ENCODE assay signal across 16 cellular contexts in genomic region chr11:121596195-121597145, GRCh38.
DNase-seq lines count a peak whose midpoint lies in the region; ATAC-seq and TF ChIP-seq lines count a peak whose summit lies in the region.
"Had no signal": no experiment of that assay in that cellular context is flagged by ENCODE, and none has a peak within 500 bp of the region (broad histone marks: within the 10 kb centered on the region; RNA-seq: fewer than 3 reads in every experiment).

No MANE protein-coding gene starts in this region.

- H3K27ac ChIP-seq in HEK293 (ENCODE audit: extremely low read depth, low read depth, low read length) = no peak overlapping the region
- no peak overlapping the region for H3K27ac ChIP-seq in mammary epithelial cell (ENCODE audit: insufficient read depth, low read depth, low read length)
- H3K27ac ChIP-seq in mesenchymal stem cell (ENCODE audit: low read length, poor library complexity, severe bottlenecking) = no peak overlapping the region
- H3K27ac ChIP-seq: BLaER1 treated with 17β-estradiol and CSF1 and Interleukin-3, amounts not matched to agents 10 nM and 100 nM; pancreas had no signal

- ATAC-seq in GM18520 (IDR thresholded peaks at IDR 0.05; ENCODE audit: unreplicated experiment) = no peak
- ATAC-seq: activated T-cell treated with anti-CD3 and anti-CD28 coated beads, Interleukin-2, amount 50 U/mL, for 4 hours had no signal

- H3K36me3 ChIP-seq in HEK293 (ENCODE audit: control insufficient read depth in 2 of 2, insufficient read depth in 1 of 2, low read length in 2 of 2) (peaks cover 0 to 5% of the 10 kb centered on the region in 2 experiments; a peak in 1 of 3 replicates), mammary epithelial cell (ENCODE audit: insufficient read depth, low read length) (peaks cover 14% of the 10 kb centered on the region), mesenchymal stem cell (ENCODE audit: control insufficient read depth in 1 of 2, insufficient read depth in 2 of 2, low read depth in 1 of 2, low read length in 2 of 2) (no peaks in the 10 kb centered on the region)
- H3K36me3 ChIP-seq: pancreas had no signal

- peak overlapping the region; percentile 58 for H3K4me2 ChIP-seq in mammary epithelial cell (ENCODE audit: insufficient read depth, low read depth, low read length)
- no peak overlapping the region for H3K4me2 ChIP-seq in mesenchymal stem cell (ENCODE audit: low read length, poor library complexity, severe bottlenecking)
- H3K4me2 ChIP-seq: BLaER1 treated with 17β-estradiol and CSF1 and Interleukin-3, amounts not matched to agents 10 nM and 100 nM had no signal

- no peak overlapping the region for H4K91ac ChIP-seq in mesenchymal stem cell (ENCODE audit: low read length)

- H3K9me3 ChIP-seq in HEK293 (ENCODE audit: control insufficient read depth, insufficient read depth, low read depth, low read length) (no peaks in the 10 kb centered on the region), mammary epithelial cell (replicated peaks; ENCODE audit: insufficient read depth, low read length) (no peaks in the 10 kb centered on the region), mesenchymal stem cell (ENCODE audit: control insufficient read depth, low read length) (peaks cover 5% of the 10 kb centered on the region)
- H3K9me3 ChIP-seq: BLaER1 treated with 17β-estradiol and CSF1 and Interleukin-3, amounts not matched to agents 10 nM and 100 nM; pancreas had no signal

- H3K27me3 ChIP-seq in mammary epithelial cell (ENCODE audit: insufficient read depth, low read length) = no peaks in the 10 kb centered on the region
- H3K27me3 ChIP-seq in mesenchymal stem cell (ENCODE audit: control insufficient read depth in 1 of 2, insufficient read depth in 1 of 2, low read length in 2 of 2) = peaks cover 0 to 9% of the 10 kb centered on the region in 2 experiments
- H3K27me3 ChIP-seq: BLaER1 treated with 17β-estradiol and CSF1 and Interleukin-3, amounts not matched to agents 10 nM and 100 nM; pancreas had no signal

- H3K18ac ChIP-seq in mesenchymal stem cell (ENCODE audit: low read depth in 1 of 2, low read length in 2 of 2) = no peak overlapping the region

- intact Hi-C loops in mammary epithelial cell (cut with micrococcal nuclease) = loop anchor here (5.0 kb wide), 1 partner anchor 501 kb away; no protein-coding TSS in a partner anchor

- no peak overlapping the region for H3K9ac ChIP-seq in mammary epithelial cell (ENCODE audit: insufficient read depth, low read length)
- H3K9ac ChIP-seq in mesenchymal stem cell (ENCODE audit: low read length) = peak overlapping the region; percentile 16
- H3K9ac ChIP-seq: BLaER1 treated with 17β-estradiol and CSF1 and Interleukin-3, amounts not matched to agents 10 nM and 100 nM had no signal

- WGBS in mammary epithelial cell (ENCODE audit: low coverage, missing lambda C conversion rate) = 77% methylated on average over 13 of the region's 19 CpGs
- whole genome bisulfite sequencing in mesenchymal stem cell = 90% methylated on average over 19 of the region's 19 CpGs

- no peak overlapping the region for H2BK12ac ChIP-seq in mesenchymal stem cell (ENCODE audit: low read length in 2 of 2)

- peak; percentile 8 for DNase-seq in AG08396 (ENCODE audit: low spot score)
- DNase-seq in mammary epithelial cell = peak; percentile 28
- DNase-seq in mesenchymal stem cell = no peak
- DNase-seq in stimulated activated CD8-positive, alpha-beta memory T cell treated with anti-CD3 and anti-CD28 coated beads, Interleukin-4, amount 100 ng/mL, for 48 hours = no peak
- no peak for DNase-seq in NCI-H2029 (lab: John Stamatoyannopoulos, UW)
- DNase-seq in NCI-H1048 (lab: John Stamatoyannopoulos, UW) = no peak
- DNase-seq: activated T-cell treated with anti-CD3 and anti-CD28 coated beads, Interleukin-2, amount 50 U/mL, for 4 hours; DND-41; immature natural killer cell; NCI-H146; pancreas; stimulated activated CD4-positive, alpha-beta T cell treated with anti-CD3 and anti-CD28 coated beads, Interleukin-15, amount 100 ng/mL, for 24 hours; T-helper 9 cell had no signal

- CTCF ChIA-PET in HEK293 (lab: Yijun Ruan, JAX) (no interaction called here), mammary epithelial cell (lab: Charles Lee; ENCODE audit: low non-redundant PET) (interaction anchor here (0.6 kb wide), 1 partner anchor 668 kb away, joined by 4 read pairs; no protein-coding TSS in a partner anchor)

- H2AK5ac ChIP-seq in mesenchymal stem cell (ENCODE audit: low read length, severe bottlenecking) = no peak overlapping the region

- TF ChIP-seq CTCF in HEK293 (tag by site-specific recombination; IDR thresholded peaks at IDR 0.05) = no peak
- no peak for TF ChIP-seq CTCF in mammary epithelial cell (conservative IDR thresholded peaks at IDR 0.05 in 1 of 2, IDR thresholded peaks at IDR 0.05 in 1 of 2; ENCODE audit: extremely low read depth in 1 of 2, insufficient read depth in 1 of 2, low read depth in 1 of 2, low read length in 2 of 2)

- BruUV-seq in mammary epithelial cell (replicated peaks; lab: Mats Ljungman, UMichigan) = no TSS peak

- H2BK5ac ChIP-seq in mesenchymal stem cell (ENCODE audit: low read depth, low read length, poor library complexity, severe bottlenecking) = no peak overlapping the region

- H4K20me1 ChIP-seq in mammary epithelial cell (ENCODE audit: insufficient read depth, low read length) = no peaks in the 10 kb centered on the region
- H4K20me1 ChIP-seq: BLaER1 treated with 17β-estradiol and CSF1 and Interleukin-3, amounts not matched to agents 10 nM and 100 nM had no signal

- H3K4me3 ChIP-seq in HEK293 (ENCODE audit: low read depth, low read length) = no peak overlapping the region
- H3K4me3 ChIP-seq in mammary epithelial cell (replicated peaks in 1 of 3; ENCODE audit: insufficient read depth in 1 of 3, low read depth in 2 of 3, low read length in 3 of 3) = no peak overlapping the region
- no peak overlapping the region for H3K4me3 ChIP-seq in mesenchymal stem cell (ENCODE audit: insufficient read depth in 1 of 2, low read depth in 1 of 2, low read length in 2 of 2)
- H3K4me3 ChIP-seq: BLaER1 treated with 17β-estradiol and CSF1 and Interleukin-3, amounts not matched to agents 10 nM and 100 nM; pancreas had no signal

- H2AFZ ChIP-seq in mammary epithelial cell (ENCODE audit: low read depth, low read length) = no peak overlapping the region
- H2AFZ ChIP-seq in mesenchymal stem cell (ENCODE audit: low read depth, low read length) = no peak overlapping the region

- H3K4ac ChIP-seq in mesenchymal stem cell (ENCODE audit: low read depth in 1 of 2, low read length in 2 of 2) = no peak overlapping the region

- no peak overlapping the region for H3K23ac ChIP-seq in mesenchymal stem cell (ENCODE audit: low read length in 2 of 2)

- H3K14ac ChIP-seq in mesenchymal stem cell (ENCODE audit: low read length in 2 of 2) = no peak overlapping the region

- H4K8ac ChIP-seq in mesenchymal stem cell (ENCODE audit: low read length) = no peak overlapping the region

- H2BK15ac ChIP-seq in mesenchymal stem cell (ENCODE audit: low read depth, poor library complexity, severe bottlenecking) = no peak overlapping the region

- no peaks in the 10 kb centered on the region for H3K79me2 ChIP-seq in mammary epithelial cell (ENCODE audit: insufficient read depth, low read length)

- in situ Hi-C loops in mammary epithelial cell (cut with MboI; ENCODE audit: low sequenced_read_pairs in 2 of 2) = loop anchor here in 1 of 2 donors (10.0 kb wide), 1 partner anchor 142 kb away; the partner anchor contains the start of genes SORL1 and SORL1-AS1

- POLR2A ChIA-PET in HEK293 (lab: Yijun Ruan, JAX) = no interaction called here

- H3K79me1 ChIP-seq in mesenchymal stem cell (replicated peaks; ENCODE audit: low read length, poor library complexity, severe bottlenecking) = no peaks in the 10 kb centered on the region

- dilution Hi-C loops in mammary epithelial cell (cut with HindIII; ENCODE audit: low sequenced_read_pairs) = no loop called here

- H3K4me1 ChIP-seq in HEK293 (ENCODE audit: control insufficient read depth, insufficient read depth, low read length) = no peaks in the 10 kb centered on the region
- H3K4me1 ChIP-seq in mammary epithelial cell (ENCODE audit: insufficient read depth, low read length) = peaks cover 26% of the 10 kb centered on the region
- H3K4me1 ChIP-seq in mesenchymal stem cell (ENCODE audit: control insufficient read depth, insufficient read depth, low read depth, low read length) = peaks cover 7% of the 10 kb centered on the region
- H3K4me1 ChIP-seq: pancreas had no signal

- no peak overlapping the region for H2BK120ac ChIP-seq in mesenchymal stem cell (ENCODE audit: low read depth, low read length)

TF ChIP-seq in HEK293, 187 proteins besides CTCF, POLR2A, EP300 and RAD21:
- TF ChIP-seq ZNF223 (tag by site-specific recombination; IDR thresholded peaks at IDR 0.05) (no peak), OSR2 (tag by site-specific recombination; IDR thresholded peaks at IDR 0.05) (0 out of 2 replicates have a peak, but pooled peaks have one; percentile 3)

Comparison
In these comparisons a context has a peak if more than half of its experiments do, and no peak if none do; other contexts are left out.
1. DNase-seq: peak in AG08396 (single experiment) and mammary epithelial cell (single experiment); none in mesenchymal stem cell (single experiment), stimulated activated CD8-positive, alpha-beta memory T cell treated with anti-CD3 and anti-CD28 coated beads, Interleukin-4, amount 100 ng/mL, for 48 hours (single experiment), NCI-H2029 (single experiment) and NCI-H1048 (single experiment).